Comparison of ENCODE assay signal across 1 cellular context in genomic region chr1:160681067-160681890, GRCh38.
TF ChIP-seq lines count a peak whose summit lies in the region.

No MANE protein-coding gene starts in this region.

TF ChIP-seq in K562, 482 proteins besides CTCF, POLR2A, EP300 and RAD21 (continued from another document):
- TF ChIP-seq ZBTB34 (CRISPR knock-in tag; IDR thresholded peaks at IDR 0.05): no peak
- TF ChIP-seq SRSF3 (IDR thresholded peaks at IDR 0.05; ENCODE audit: insufficient read depth, low read length): no peak
- TF ChIP-seq KDM5B (IDR thresholded peaks at IDR 0.05; ENCODE audit: insufficient replicate concordance, low read depth, low read length): no peak
- TF ChIP-seq ZKSCAN1 (IDR thresholded peaks at IDR 0.05; ENCODE audit: low read depth, low read length): 0 out of 2 replicates have a peak, but pooled peaks have one; percentile 29
- 0 out of 2 replicates have a peak, but pooled peaks have one; percentile 33 for TF ChIP-seq ZNF24 (IDR thresholded peaks at IDR 0.05)
- TF ChIP-seq TFAP4 (CRISPR knock-in tag; IDR thresholded peaks at IDR 0.05; ENCODE audit: borderline replicate concordance): peak; percentile 58; the same call in 1 of the 2 replicates
- TF ChIP-seq CBX5 (IDR thresholded peaks at IDR 0.05; ENCODE audit: borderline replicate concordance, low read depth): peak; percentile 59; the same call in 1 of the 2 replicates
- TF ChIP-seq MTA3 (IDR thresholded peaks at IDR 0.05; ENCODE audit: borderline replicate concordance): peak; percentile 39; the same call in 1 of the 2 replicates
- TF ChIP-seq ZNF431 (CRISPR knock-in tag; IDR thresholded peaks at IDR 0.05): no peak
- TF ChIP-seq HMG20A (CRISPR knock-in tag; conservative IDR thresholded peaks at IDR 0.05): no peak
- 0 out of 3 replicates have a peak, but pooled peaks of 1 of the 2 experiments have one; percentile 48 for TF ChIP-seq CBX3 (IDR thresholded peaks at IDR 0.05; ENCODE audit: borderline replicate concordance in 1 of 2, low read length in 2 of 2)
- peak; percentile 48; the same call in 1 of the 2 replicates for TF ChIP-seq GABPB1 (CRISPR knock-in tag; IDR thresholded peaks at IDR 0.05)
- TF ChIP-seq TCF15 (CRISPR knock-in tag; IDR thresholded peaks at IDR 0.05): no peak
- peak; percentile 77; the same call in 1 of the 2 replicates for TF ChIP-seq ZC3H11A (IDR thresholded peaks at IDR 0.05; ENCODE audit: low read depth, low read length)
- TF ChIP-seq ZNF384 (IDR thresholded peaks at IDR 0.05; ENCODE audit: low read depth, low read length): peak; percentile 37; the same call in 1 of the 2 replicates
- TF ChIP-seq MXI1 (IDR thresholded peaks at IDR 0.05; ENCODE audit: low read depth, low read length): no peak
- TF ChIP-seq ESRRA (IDR thresholded peaks at IDR 0.05; ENCODE audit: borderline replicate concordance, low read depth): peak; percentile 25; the same call in 1 of the 2 replicates
- peak; percentile 79 for TF ChIP-seq STAG1 (CRISPR knock-in tag; IDR thresholded peaks at IDR 0.05; ENCODE audit: borderline replicate concordance)
- peak in 1 of 2 experiments; percentile 34; a peak in 1 of 4 replicates for TF ChIP-seq KDM4B (IDR thresholded peaks at IDR 0.05; ENCODE audit: borderline replicate concordance in 2 of 2, low read depth in 1 of 2)
- no peak for TF ChIP-seq HDAC8 (tag; IDR thresholded peaks at IDR 0.05)
- TF ChIP-seq MAZ (CRISPR knock-in tag; conservative IDR thresholded peaks at IDR 0.05 in 1 of 2, IDR thresholded peaks at IDR 0.05 in 1 of 2): peak in 1 of 2 experiments; percentile 49; a peak in 1 of 4 replicates
- TF ChIP-seq JUND (IDR thresholded peaks at IDR 0.05; ENCODE audit: borderline replicate concordance, low read depth, low read length): peak; percentile 56; the same call in 1 of the 2 replicates
- peak; percentile 56; the same call in 1 of the 3 replicates for TF ChIP-seq JUND (tag; IDR thresholded peaks at IDR 0.05; ENCODE audit: borderline replicate concordance, low read depth, low read length)
- TF ChIP-seq RCOR1 (IDR thresholded peaks at IDR 0.05; ENCODE audit: borderline replicate concordance in 1 of 2, low read depth in 2 of 2, low read length in 2 of 2): peak in 1 of 2 experiments; percentile 76; a peak in 2 of 4 replicates
- TF ChIP-seq PREB (CRISPR knock-in tag; IDR thresholded peaks at IDR 0.05): 0 out of 2 replicates have a peak, but pooled peaks have one; percentile 45
- peak; percentile 94 for TF ChIP-seq MAFK (IDR thresholded peaks at IDR 0.05; ENCODE audit: low read length)
- TF ChIP-seq ZNF445 (CRISPR knock-in tag; IDR thresholded peaks at IDR 0.05; ENCODE audit: low read depth): no peak
- TF ChIP-seq KLF1 (tag; IDR thresholded peaks at IDR 0.05): no peak
- no peak for TF ChIP-seq TARDBP (IDR thresholded peaks at IDR 0.05)
- TF ChIP-seq RBM34 (IDR thresholded peaks at IDR 0.05; ENCODE audit: borderline replicate concordance, insufficient read depth, low read length): no peak
- peak; percentile 49; the same call in 1 of the 2 replicates for TF ChIP-seq CREM (IDR thresholded peaks at IDR 0.05; ENCODE audit: low read depth)
- peak; percentile 90 for TF ChIP-seq MAFF (IDR thresholded peaks at IDR 0.05; ENCODE audit: low read length)
- no peak for TF ChIP-seq RAD51 (IDR thresholded peaks at IDR 0.05; ENCODE audit: borderline replicate concordance, low read depth)
- TF ChIP-seq POLR2B (IDR thresholded peaks at IDR 0.05; ENCODE audit: low read depth, partially characterized antibody): no peak
- TF ChIP-seq SOX6 (IDR thresholded peaks at IDR 0.05): peak; percentile 45; the same call in 1 of the 2 replicates
- no peak for TF ChIP-seq ZBTB40 (IDR thresholded peaks at IDR 0.05)
- TF ChIP-seq ZBTB40 (CRISPR knock-in tag; IDR thresholded peaks at IDR 0.05): no peak
- no peak for TF ChIP-seq ETS2 (tag; IDR thresholded peaks at IDR 0.05; ENCODE audit: borderline replicate concordance, poor library complexity, severe bottlenecking)
- no peak for TF ChIP-seq DLX4 (CRISPR knock-in tag; IDR thresholded peaks at IDR 0.05)
- no peak for TF ChIP-seq ZNF212 (CRISPR knock-in tag; IDR thresholded peaks at IDR 0.05)
- TF ChIP-seq BCL6 (CRISPR knock-in tag; IDR thresholded peaks at IDR 0.05): no peak
- peak; percentile 32; the same call in 1 of the 2 replicates for TF ChIP-seq KLF16 (IDR thresholded peaks at IDR 0.05)
- peak; percentile 89; the same call in 1 of the 2 replicates for TF ChIP-seq XRCC5 (IDR thresholded peaks at IDR 0.05; ENCODE audit: low read depth, low read length)
- no peak for TF ChIP-seq COPS2 (conservative IDR thresholded peaks at IDR 0.05)
- peak in 2 of 3 experiments; percentile 66 to 76 for TF ChIP-seq YY1 (IDR thresholded peaks at IDR 0.05; ENCODE audit: borderline replicate concordance in 1 of 3, control insufficient read depth in 1 of 3, extremely low read depth in 1 of 3, insufficient read depth in 3 of 3, insufficient read length in 1 of 3, insufficient replicate concordance in 2 of 3, low read depth in 1 of 3, low read length in 2 of 3)
- no peak for TF ChIP-seq EWSR1 (IDR thresholded peaks at IDR 0.05; ENCODE audit: borderline replicate concordance, low read depth, partially characterized antibody)
